12 cellular contexts compared by ENCODE assay signal in the genomic region with DNA sequence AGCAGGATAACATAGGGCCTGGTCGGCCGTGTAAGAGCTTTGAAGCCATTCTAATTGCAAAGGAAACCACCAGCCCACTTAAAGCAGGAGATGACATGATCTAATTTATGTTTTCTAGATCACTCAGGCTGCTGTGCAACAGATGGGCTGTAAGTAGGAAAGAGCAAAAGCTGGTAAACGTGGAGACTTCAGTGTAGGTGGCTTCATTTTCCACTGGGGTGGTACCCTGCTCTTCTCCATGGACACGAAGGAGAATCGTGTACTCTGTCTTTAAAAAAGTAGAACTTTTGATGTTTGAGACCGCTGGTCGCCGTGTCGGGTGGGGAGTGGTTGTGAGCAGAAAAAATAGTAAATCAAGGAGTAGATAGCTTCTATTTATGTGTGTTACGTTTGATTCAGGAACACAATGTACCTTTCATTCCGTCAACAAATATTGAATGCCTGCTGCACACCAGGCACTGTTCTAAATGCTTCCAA. TPM values are rescaled to one million over a fixed set of nuclear protein-coding genes. Genes with fewer than 3 reads are reported as not detected.
DNase-seq lines count a peak whose midpoint lies in the region; ATAC-seq and TF ChIP-seq lines count a peak whose summit lies in the region.
"Had no signal": no experiment of that assay in that cellular context is flagged by ENCODE, and none has a peak within 500 bp of the region (broad histone marks: within the 10 kb centered on the region; RNA-seq: fewer than 3 reads in every experiment).

No MANE protein-coding gene starts in this region.

- peak; percentile 23 for DNase-seq in EL
- DNase-seq in NOMO-1 treated with dmso at 0.1 percent for 144 hours (lab: John Stamatoyannopoulos, UW; ENCODE audit: unreplicated experiment), result peak; percentile 32
- no peak for DNase-seq in natural killer cell
- DNase-seq in AG20443 (ENCODE audit: low spot score), result no peak
- DNase-seq in nucleus accumbens (lab: John Stamatoyannopoulos, UW), result no peak
- DNase-seq in NCI-H345 (lab: John Stamatoyannopoulos, UW), result no peak
- DNase-seq: activated CD4-positive, alpha-beta T cell treated with anti-CD3 and anti-CD28 coated beads for 48 hours; H7; NCI-H1417 had no signal

- ATAC-seq in natural killer cell (peak; percentile 22 to 51 (median 50)), HG02623 (IDR thresholded peaks at IDR 0.05; ENCODE audit: unreplicated experiment) (no peak)

- H3K36me3 Mint-ChIP-seq in dendritic cell treated with granulocyte-macrophage colony-stimulating factor and Interleukin-4, amounts not matched to agents 40 ng/mL and 50 ng/mL, for 4 days (ENCODE audit: low read depth), result peaks cover 40% of the 10 kb centered on the region
- no peaks in the 10 kb centered on the region for H3K36me3 Mint-ChIP-seq in natural killer cell

- H3K27me3 Mint-ChIP-seq in dendritic cell treated with granulocyte-macrophage colony-stimulating factor and Interleukin-4, amounts not matched to agents 40 ng/mL and 50 ng/mL, for 4 days, result no peaks in the 10 kb centered on the region
- no peaks in the 10 kb centered on the region for H3K27me3 Mint-ChIP-seq in natural killer cell (ENCODE audit: low read depth in 2 of 2)

- H3K4me1 Mint-ChIP-seq in dendritic cell treated with granulocyte-macrophage colony-stimulating factor and Interleukin-4, amounts not matched to agents 40 ng/mL and 50 ng/mL, for 4 days (ENCODE audit: low read depth), result peaks cover 80% of the 10 kb centered on the region
- peaks cover 66 to 71% of the 10 kb centered on the region in 2 donors for H3K4me1 Mint-ChIP-seq in natural killer cell

- no peaks in the 10 kb centered on the region for H3K9me3 Mint-ChIP-seq in dendritic cell treated with granulocyte-macrophage colony-stimulating factor and Interleukin-4, amounts not matched to agents 40 ng/mL and 50 ng/mL, for 4 days
- H3K9me3 Mint-ChIP-seq in natural killer cell, result no peaks in the 10 kb centered on the region
- H3K9me3 Mint-ChIP-seq: neural crest cell had no signal

- TF ChIP-seq CTCF in natural killer cell (IDR thresholded peaks at IDR 0.05), result no peak

- H3K27ac Mint-ChIP-seq in dendritic cell treated with granulocyte-macrophage colony-stimulating factor and Interleukin-4, amounts not matched to agents 40 ng/mL and 50 ng/mL, for 4 days, result peak overlapping the region; percentile 85
- H3K27ac Mint-ChIP-seq in natural killer cell, result peak overlapping the region; percentile 76 to 79

- intact Hi-C loops in dendritic cell treated with granulocyte-macrophage colony-stimulating factor and Interleukin-4, amounts not matched to agents 40 ng/mL and 50 ng/mL, for 4 days (cut with micrococcal nuclease), result no loop called here
- intact Hi-C loops in natural killer cell (cut with micrococcal nuclease), result no loop called here

- H3K4me3 Mint-ChIP-seq in dendritic cell treated with granulocyte-macrophage colony-stimulating factor and Interleukin-4, amounts not matched to agents 40 ng/mL and 50 ng/mL, for 4 days, result no peak overlapping the region
- H3K4me3 Mint-ChIP-seq in natural killer cell, result peak overlapping the region; percentile 55
- H3K4me3 Mint-ChIP-seq: neural crest cell had no signal

RNA-seq across cellular contexts. Expression of gene CASS4, which starts 6.4 kb away (rescaled TPM):
- 10 to 100 TPM in 2 of 3 donors, 1 to 10 TPM in 1; 9.3 to 13.8 (median 13.4) TPM for total RNA-seq in natural killer cell
- total RNA-seq: H7 had no signal

RNA-seq across cellular contexts. Expression of gene CSTF1, which starts 26.0 kb away (rescaled TPM):
- total RNA-seq in natural killer cell, result 10 to 100 TPM; 15.8 to 24.3 (median 18.5) TPM

RNA-seq across cellular contexts. Expression of gene AURKA, which starts 26.4 kb away (rescaled TPM):
- total RNA-seq in natural killer cell, result 1 to 10 TPM; 1.5 to 2.9 (median 2.0) TPM

RNA-seq across cellular contexts. Expression of gene RTF2, which starts 50.0 kb away (rescaled TPM):
- total RNA-seq in natural killer cell, result 10 to 100 TPM; 81.5 to 89.1 (median 83.4) TPM

RNA-seq across cellular contexts. Expression of gene FAM210B, which starts 59.6 kb away (rescaled TPM):
- total RNA-seq in natural killer cell, result 10 to 100 TPM in 1 of 3 donors, 1 to 10 TPM in 2; 6.4 to 11.5 (median 8.8) TPM

Comparison
In these comparisons a context has a peak if more than half of its experiments do, and no peak if none do; other contexts are left out.
1. DNase-seq: peak in EL (single experiment) and NOMO-1 treated with dmso at 0.1 percent for 144 hours (single experiment); none in natural killer cell (single experiment), AG20443 (single experiment), nucleus accumbens (0 of 56) and NCI-H345 (single experiment).